In the genomic region with DNA sequence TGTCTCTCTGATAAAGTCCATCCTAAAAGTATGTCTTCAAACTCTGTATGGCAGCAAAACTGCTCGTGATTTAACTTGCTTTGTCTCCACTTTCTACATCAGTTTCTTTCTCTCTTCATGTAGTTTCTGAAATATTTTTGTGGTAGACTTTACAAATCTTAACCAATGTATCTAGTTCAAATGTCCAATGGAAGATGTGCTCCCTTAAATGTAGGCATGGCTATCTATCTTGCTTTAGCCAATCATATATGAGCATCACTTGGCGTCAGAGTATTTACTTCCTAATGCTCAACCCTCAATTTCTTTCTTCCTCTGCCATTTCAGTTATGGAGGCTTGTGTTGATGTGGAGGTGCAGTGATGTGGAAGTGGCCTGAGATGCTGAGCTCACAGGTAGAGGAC, we compare ENCODE assay signal across 13 cellular contexts.
DNase-seq lines count a peak whose midpoint lies in the region; ATAC-seq, FAIRE-seq and TF ChIP-seq lines count a peak whose summit lies in the region.
"Had no signal": no experiment of that assay in that cellular context is flagged by ENCODE, and none has a peak within 500 bp of the region (broad histone marks: within the 10 kb centered on the region; RNA-seq: fewer than 3 reads in every experiment).

No MANE protein-coding gene starts in this region.

- no peak overlapping the region for H3K4me3 ChIP-seq in heart right ventricle

- peak overlapping the region; percentile 76; the same call in 1 of the 2 replicates for H3K27ac ChIP-seq in C4-2B
- no peak overlapping the region for H3K27ac ChIP-seq in heart right ventricle

- no peak for TF ChIP-seq CTCF in C4-2B (conservative IDR thresholded peaks at IDR 0.05)
- TF ChIP-seq CTCF in heart right ventricle (IDR thresholded peaks at IDR 0.05) = no peak

- no peaks in the 10 kb centered on the region for H3K9me3 ChIP-seq in heart right ventricle

- no peaks in the 10 kb centered on the region for H3K27me3 Mint-ChIP-seq in activated CD4-positive, alpha-beta memory T cell treated with anti-CD3 and anti-CD28 coated beads for 36 hours
- H3K27me3 Mint-ChIP-seq: activated CD4-positive, alpha-beta T cell treated with anti-CD3 and anti-CD28 coated beads, Interleukin-2, amount 10 ng/mL, durations not matched to agents 7 days and 5 days; naive B cell had no signal

- no peaks in the 10 kb centered on the region for H3K36me3 Mint-ChIP-seq in activated CD4-positive, alpha-beta memory T cell treated with anti-CD3 and anti-CD28 coated beads for 36 hours
- H3K36me3 Mint-ChIP-seq: naive B cell had no signal

- peaks cover 0 to 21% (median 9%) of the 10 kb centered on the region in 9 donors for H3K4me1 ChIP-seq in heart right ventricle

- WGBS in heart right ventricle, 2 donors = 94% methylated on average over 2 of the region's 2 CpGs

- no peaks in the 10 kb centered on the region for H3K9me3 Mint-ChIP-seq in activated CD4-positive, alpha-beta memory T cell treated with anti-CD3 and anti-CD28 coated beads for 36 hours

- no peak overlapping the region for H3K4me3 Mint-ChIP-seq in activated CD4-positive, alpha-beta memory T cell treated with anti-CD3 and anti-CD28 coated beads for 36 hours
- H3K4me3 Mint-ChIP-seq: activated CD4-positive, alpha-beta T cell treated with anti-CD3 and anti-CD28 coated beads, Interleukin-2, amount 10 ng/mL, durations not matched to agents 7 days and 5 days had no signal

- CTCF ChIA-PET in activated CD4-positive, alpha-beta memory T cell treated with anti-CD3 and anti-CD28 coated beads for 36 hours (lab: Charles Lee) = no interaction called here

- peak; percentile 23 for DNase-seq in GM19239 (ENCODE audit: insufficient read length, low spot score)
- no peak for DNase-seq in DMS79 treated with DMSO at 0.1 percent for 48 hours (lab: John Stamatoyannopoulos, UW)
- DNase-seq in stimulated activated CD4-positive, alpha-beta T cell treated with anti-CD3 and anti-CD28 coated beads, Interleukin-15, amount 100 ng/mL, for 24 hours = no peak
- no peak for DNase-seq in heart right ventricle
- no peak for DNase-seq in activated CD4-positive, alpha-beta memory T cell treated with anti-CD3 and anti-CD28 coated beads for 36 hours
- DNase-seq: activated CD4-positive, alpha-beta T cell treated with anti-CD3 and anti-CD28 coated beads, Interleukin-2, amount 10 ng/mL, durations not matched to agents 7 days and 5 days; naive B cell; NCI-H2029 had no signal

- intact Hi-C loops in heart right ventricle (cut with DNase I) = no loop called here
- intact Hi-C loops in activated CD4-positive, alpha-beta memory T cell treated with anti-CD3 and anti-CD28 coated beads for 36 hours (cut with micrococcal nuclease) = no loop called here

- no peak for FAIRE-seq in GM19239 (lab: Jason Lieb, UNC)
- FAIRE-seq: endometrium, G401.6 had no signal

- no peaks in the 10 kb centered on the region for H3K4me1 Mint-ChIP-seq in activated CD4-positive, alpha-beta memory T cell treated with anti-CD3 and anti-CD28 coated beads for 36 hours (ENCODE audit: low read depth)
- H3K4me1 Mint-ChIP-seq: activated CD4-positive, alpha-beta T cell treated with anti-CD3 and anti-CD28 coated beads, Interleukin-2, amount 10 ng/mL, durations not matched to agents 7 days and 5 days had no signal

- H3K27me3 ChIP-seq in heart right ventricle = no peaks in the 10 kb centered on the region

- POLR2A ChIA-PET in activated CD4-positive, alpha-beta memory T cell treated with anti-CD3 and anti-CD28 coated beads for 36 hours (lab: Charles Lee) = no interaction called here

- H3K36me3 ChIP-seq in heart right ventricle = no peaks in the 10 kb centered on the region

- no peak overlapping the region for H3K27ac Mint-ChIP-seq in activated CD4-positive, alpha-beta memory T cell treated with anti-CD3 and anti-CD28 coated beads for 36 hours
- H3K27ac Mint-ChIP-seq: activated CD4-positive, alpha-beta T cell treated with anti-CD3 and anti-CD28 coated beads, Interleukin-2, amount 10 ng/mL, durations not matched to agents 7 days and 5 days had no signal

- ATAC-seq in HG02642 (IDR thresholded peaks at IDR 0.05; ENCODE audit: poor library complexity, unreplicated experiment) (peak; percentile 63), HG03442 (IDR thresholded peaks at IDR 0.05; ENCODE audit: unreplicated experiment) (peak; percentile 59), heart right ventricle (no peak)

Comparison
In these comparisons a context has a peak if more than half of its experiments do, and no peak if none do; other contexts are left out.
1. ATAC-seq: peak in HG02642 (single experiment) and HG03442 (single experiment); none in heart right ventricle (0 of 8).